ENCODE assay signal across 27 cellular contexts in the genomic region with DNA sequence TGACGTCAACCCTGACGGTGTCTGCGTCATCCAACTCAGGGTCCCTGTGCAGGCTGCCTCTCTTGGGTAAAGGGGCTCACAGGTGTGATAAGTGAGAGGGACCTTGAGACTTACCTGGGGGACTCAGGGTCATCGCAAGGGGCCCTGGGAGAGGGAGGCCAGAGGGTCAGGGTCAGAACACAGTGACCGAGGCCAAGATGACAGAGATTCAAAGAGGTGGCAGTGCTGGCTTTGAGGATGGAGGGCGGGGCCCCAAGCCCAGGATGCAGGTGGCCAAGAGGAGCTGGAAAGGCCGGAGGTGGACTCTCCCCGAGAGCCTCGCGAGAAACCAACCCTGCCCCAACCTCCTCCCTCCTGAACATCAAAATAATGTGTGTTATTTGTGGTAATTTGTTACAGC.
"Had no signal": no experiment of that assay in that cellular context is flagged by ENCODE, and none has a peak within 500 bp of the region (broad histone marks: within the 10 kb centered on the region; RNA-seq: fewer than 3 reads in every experiment).

No MANE protein-coding gene starts in this region.

- ATAC-seq: activated CD8-positive, alpha-beta T cell treated with anti-CD3 and anti-CD28 coated beads for 36 hours; activated naive CD4-positive, alpha-beta T cell treated with anti-CD3 and anti-CD28 coated beads, Interleukin-2, amount 50 U/mL, for 72 hours; activated naive CD8-positive, alpha-beta T cell treated with anti-CD3 and anti-CD28 coated beads, Interleukin-2, amount 50 U/mL, for 24 hours; Panc1; Right ventricle myocardium inferior; T-cell had no signal

- DNase-seq: activated CD4-positive, alpha-beta T cell treated with anti-CD3 and anti-CD28 coated beads, Interleukin-2, amount 10 ng/mL, durations not matched to agents 7 days and 5 days; activated CD4-positive, CD25-positive, alpha-beta regulatory T cell; activated CD8-positive, alpha-beta T cell treated with anti-CD3 and anti-CD28 coated beads for 36 hours; activated naive CD4-positive, alpha-beta T cell treated with Interleukin-2 at 50 U/mL for 16 hours; activated naive CD8-positive, alpha-beta T cell treated with anti-CD3 and anti-CD28 coated beads, Interleukin-2, amount 50 U/mL, for 24 hours; activated T-cell treated with anti-CD3 and anti-CD28 coated beads, Interleukin-2, amount 50 U/mL, for 24 hours; amniotic stem cell; KG1; NCI-H1048; NCI-H146; NCI-H1930; NCI-H2171; NCI-H2227 treated with DMSO at 0.1 percent for 48 hours; NCI-H526 treated with DMSO at 0.1 percent for 48 hours; NCI-H82; NK-92 treated with Interleukin-12 subunit alpha and Interleukin-12 subunit beta, amount 100 ng/mL, for 24 hours; OCI-M1; RPMI8226; T-helper 2 cell; T1000 had no signal

- H3K4me3 ChIP-seq: SK-N-MC had no signal

- FAIRE-seq: astrocyte had no signal

- H3K27ac ChIP-seq: SK-N-MC, VCaP had no signal
